Comparison of ENCODE assay signal across 22 cellular contexts in the genomic region with DNA sequence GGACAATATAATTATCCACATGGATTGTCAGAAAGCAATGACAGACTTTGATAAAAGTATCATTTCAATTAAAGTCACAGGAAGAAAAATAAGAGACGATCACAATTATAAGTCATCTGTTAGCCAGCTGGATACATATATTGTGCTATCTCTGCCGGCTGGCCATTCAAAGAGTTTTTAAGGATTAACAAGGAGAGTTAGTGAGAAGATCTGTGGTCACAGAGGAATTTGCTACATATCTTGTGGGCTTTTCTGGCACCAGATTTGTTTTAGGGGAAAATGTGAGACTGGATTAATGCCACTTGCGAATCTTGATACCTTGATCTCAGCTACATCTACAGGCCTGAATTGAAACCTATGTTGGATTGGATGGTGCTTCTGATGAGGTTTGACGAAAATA.
DNase-seq lines count a peak whose midpoint lies in the region; ATAC-seq, FAIRE-seq and TF ChIP-seq lines count a peak whose summit lies in the region.
"Had no signal": no experiment of that assay in that cellular context is flagged by ENCODE, and none has a peak within 500 bp of the region (broad histone marks: within the 10 kb centered on the region; RNA-seq: fewer than 3 reads in every experiment).

No MANE protein-coding gene starts in this region.

- no peak for ATAC-seq in GM21529 (IDR thresholded peaks at IDR 0.05; ENCODE audit: unreplicated experiment)
- ATAC-seq: A549; activated T-cell treated with anti-CD3 and anti-CD28 coated beads, Interleukin-2, amount 50 U/mL, for 72 hours; right cardiac atrium had no signal

- H3K4me2 ChIP-seq in mammary epithelial cell (ENCODE audit: insufficient read depth, low read depth, low read length) (no peak overlapping the region), SK-N-SH (no peak overlapping the region)
- H3K4me2 ChIP-seq: A549 had no signal

- BruUV-seq in mammary epithelial cell (replicated peaks; lab: Mats Ljungman, UMichigan), result no TSS peak

- CTCF ChIA-PET in mammary epithelial cell (lab: Charles Lee; ENCODE audit: low non-redundant PET), result no interaction called here
- CTCF ChIA-PET in SK-N-SH (lab: Yijun Ruan, JAX), result interaction anchor here (1.7 kb wide), 1 partner anchor 70 kb away, joined by 4 read pairs; no protein-coding TSS in a partner anchor

- H3K27me3 ChIP-seq in mammary epithelial cell (ENCODE audit: insufficient read depth, low read length) (no peaks in the 10 kb centered on the region), breast epithelium (no peaks in the 10 kb centered on the region), SK-N-SH (ENCODE audit: insufficient read depth) (no peaks in the 10 kb centered on the region), BE2C (no peaks in the 10 kb centered on the region)
- H3K27me3 ChIP-seq: dorsolateral prefrontal cortex, esophagus squamous epithelium, testis had no signal

- H3K9me3 ChIP-seq in mammary epithelial cell (replicated peaks; ENCODE audit: insufficient read depth, low read length) (no peaks in the 10 kb centered on the region), breast epithelium (no peaks in the 10 kb centered on the region), SK-N-SH (no peaks in the 10 kb centered on the region), BE2C (no peaks in the 10 kb centered on the region)
- H3K9me3 ChIP-seq: A549, esophagus squamous epithelium, testis had no signal

- peaks cover 24% of the 10 kb centered on the region for H3F3A ChIP-seq in SK-N-SH (replicated peaks; ENCODE audit: insufficient read depth)

- H3K4me3 ChIP-seq in mammary epithelial cell (replicated peaks in 1 of 3; ENCODE audit: insufficient read depth in 1 of 3, low read depth in 2 of 3, low read length in 3 of 3) (no peak overlapping the region), breast epithelium (no peak overlapping the region), SK-N-SH (ENCODE audit: low read depth in 2 of 2, low read length in 1 of 2) (no peak overlapping the region), BE2C (ENCODE audit: low read depth, low read length) (no peak overlapping the region)
- H3K4me3 ChIP-seq: A549, dorsolateral prefrontal cortex, esophagus squamous epithelium, testis had no signal

- DNase-seq in mammary epithelial cell (peak; percentile 41), breast epithelium (ENCODE audit: low spot score in 2 of 2) (no peak), SK-N-SH (no peak), fibroblast of peridontal ligament (ENCODE audit: extremely low read depth) (peak; percentile 93), urothelium cell line (ENCODE audit: low spot score) (peak; percentile 48), BE2C (no peak), GM19239 (ENCODE audit: insufficient read length, low spot score) (no peak)
- DNase-seq: activated CD4-positive, alpha-beta memory T cell treated with anti-CD3 and anti-CD28 coated beads for 36 hours; activated T-cell treated with anti-CD3 and anti-CD28 coated beads, Interleukin-2, amount 50 U/mL, for 72 hours; aorta; dorsolateral prefrontal cortex; esophagus squamous epithelium; H9; KG1; NCI-H1436; NCI-H446; right cardiac atrium; SIG-M5; testis had no signal

- no peak for FAIRE-seq in urothelium cell line (lab: Jason Lieb, UNC)
- FAIRE-seq in GM19239 (lab: Jason Lieb, UNC), result no peak
- FAIRE-seq: A549, TTC549 had no signal

- TF ChIP-seq RAD21 in SK-N-SH (IDR thresholded peaks at IDR 0.05; ENCODE audit: low read length), result no peak

- 23% methylated on average over 4 of the region's 4 CpGs for WGBS in mammary epithelial cell (ENCODE audit: low coverage, missing lambda C conversion rate)
- WGBS in SK-N-SH (ENCODE audit: low lambda C conversion rate), result 34% methylated on average over 4 of the region's 4 CpGs

- H3K36me3 ChIP-seq in mammary epithelial cell (ENCODE audit: insufficient read depth, low read length), result no peaks in the 10 kb centered on the region
- H3K36me3 ChIP-seq in breast epithelium, result no peaks in the 10 kb centered on the region
- H3K36me3 ChIP-seq in SK-N-SH (replicated peaks in 1 of 2; ENCODE audit: control insufficient read depth in 1 of 2, insufficient read depth in 2 of 2, low read length in 1 of 2), result no peaks in the 10 kb centered on the region
- H3K36me3 ChIP-seq in BE2C, result no peaks in the 10 kb centered on the region
- H3K36me3 ChIP-seq: esophagus squamous epithelium had no signal

- H4K20me1 ChIP-seq in mammary epithelial cell (ENCODE audit: insufficient read depth, low read length) (no peaks in the 10 kb centered on the region), SK-N-SH (ENCODE audit: insufficient read depth) (no peaks in the 10 kb centered on the region)

- TF ChIP-seq EP300 in SK-N-SH (IDR thresholded peaks at IDR 0.05; ENCODE audit: borderline replicate concordance in 1 of 2, low read depth in 1 of 2, low read length in 1 of 2), result peak in 1 of 2 experiments; percentile 68; a peak in 1 of 4 replicates

- no peaks in the 10 kb centered on the region for H3K79me2 ChIP-seq in mammary epithelial cell (ENCODE audit: insufficient read depth, low read length)
- no peaks in the 10 kb centered on the region for H3K79me2 ChIP-seq in SK-N-SH (ENCODE audit: insufficient read depth)

- TF ChIP-seq POLR2A in breast epithelium (IDR thresholded peaks at IDR 0.05), result no peak

- in situ Hi-C loops in mammary epithelial cell (cut with MboI; ENCODE audit: low sequenced_read_pairs in 2 of 2), result no loop called here

- no peaks in the 10 kb centered on the region for H3K9me2 ChIP-seq in SK-N-SH

- TF ChIP-seq CTCF in mammary epithelial cell (conservative IDR thresholded peaks at IDR 0.05 in 1 of 2, IDR thresholded peaks at IDR 0.05 in 1 of 2; ENCODE audit: extremely low read depth in 1 of 2, insufficient read depth in 1 of 2, low read depth in 1 of 2, low read length in 2 of 2) (no peak), breast epithelium (IDR thresholded peaks at IDR 0.05) (no peak), SK-N-SH (IDR thresholded peaks at IDR 0.05) (no peak), BE2C (IDR thresholded peaks at IDR 0.05; ENCODE audit: low read depth, low read length) (no peak)

- POLR2A ChIA-PET in SK-N-SH (lab: Yijun Ruan, JAX), result no interaction called here

- dilution Hi-C loops in mammary epithelial cell (cut with HindIII; ENCODE audit: low sequenced_read_pairs), result no loop called here

- H3K9ac ChIP-seq in mammary epithelial cell (ENCODE audit: insufficient read depth, low read length) (no peak overlapping the region), SK-N-SH (no peak overlapping the region)

- peaks cover 9% of the 10 kb centered on the region for H3K4me1 ChIP-seq in mammary epithelial cell (ENCODE audit: insufficient read depth, low read length)
- H3K4me1 ChIP-seq in breast epithelium, result no peaks in the 10 kb centered on the region
- H3K4me1 ChIP-seq in SK-N-SH (ENCODE audit: control insufficient read depth in 1 of 2, insufficient read depth in 2 of 2, low read depth in 1 of 2, low read length in 1 of 2), result peaks cover 15 to 18% of the 10 kb centered on the region in 2 experiments
- no peaks in the 10 kb centered on the region for H3K4me1 ChIP-seq in BE2C
- H3K4me1 ChIP-seq: A549, esophagus squamous epithelium, testis had no signal

- intact Hi-C loops in mammary epithelial cell (cut with micrococcal nuclease), result no loop called here
- intact Hi-C loops in breast epithelium (cut with DNase I; ENCODE audit: low total_unique reads), result no loop called here

- peak overlapping the region; percentile 55 for H2AFZ ChIP-seq in mammary epithelial cell (ENCODE audit: low read depth, low read length)
- peak overlapping the region; percentile 26; the same call in 1 of the 2 replicates for H2AFZ ChIP-seq in SK-N-SH (ENCODE audit: low read depth)

- no peak overlapping the region for H3K27ac ChIP-seq in mammary epithelial cell (ENCODE audit: insufficient read depth, low read depth, low read length)
- H3K27ac ChIP-seq in breast epithelium, result no peak overlapping the region
- peak overlapping the region in 1 of 2 experiments; percentile 64; a peak in 3 of 4 replicates for H3K27ac ChIP-seq in SK-N-SH (ENCODE audit: low read depth in 2 of 2, low read length in 1 of 2)
- H3K27ac ChIP-seq: A549, dorsolateral prefrontal cortex, esophagus squamous epithelium, testis had no signal

TF ChIP-seq in SK-N-SH, 30 proteins besides CTCF, POLR2A, EP300 and RAD21:
- TF ChIP-seq JUND (IDR thresholded peaks at IDR 0.05), result peak; percentile 35; the same call in 1 of the 2 replicates
- TF ChIP-seq TCF12 (IDR thresholded peaks at IDR 0.05), result peak; percentile 97
- TF ChIP-seq, protein P1, sequence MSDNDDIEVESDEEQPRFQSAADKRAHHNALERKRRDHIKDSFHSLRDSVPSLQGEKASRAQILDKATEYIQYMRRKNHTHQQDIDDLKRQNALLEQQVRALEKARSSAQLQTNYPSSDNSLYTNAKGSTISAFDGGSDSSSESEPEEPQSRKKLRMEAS (IDR thresholded peaks at IDR 0.05; ENCODE audit: low read depth), result no peak
- TF ChIP-seq, protein P2, sequence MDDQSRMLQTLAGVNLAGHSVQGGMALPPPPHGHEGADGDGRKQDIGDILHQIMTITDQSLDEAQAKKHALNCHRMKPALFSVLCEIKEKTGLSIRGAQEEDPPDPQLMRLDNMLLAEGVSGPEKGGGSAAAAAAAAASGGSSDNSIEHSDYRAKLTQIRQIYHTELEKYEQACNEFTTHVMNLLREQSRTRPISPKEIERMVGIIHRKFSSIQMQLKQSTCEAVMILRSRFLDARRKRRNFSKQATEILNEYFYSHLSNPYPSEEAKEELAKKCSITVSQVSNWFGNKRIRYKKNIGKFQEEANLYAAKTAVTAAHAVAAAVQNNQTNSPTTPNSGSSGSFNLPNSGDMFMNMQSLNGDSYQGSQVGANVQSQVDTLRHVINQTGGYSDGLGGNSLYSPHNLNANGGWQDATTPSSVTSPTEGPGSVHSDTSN (IDR thresholded peaks at IDR 0.05), result peak; percentile 85
- peak; percentile 38; the same call in 1 of the 2 replicates for TF ChIP-seq RXRA (IDR thresholded peaks at IDR 0.05; ENCODE audit: borderline replicate concordance, low read depth)
- no peak for TF ChIP-seq MEF2A (IDR thresholded peaks at IDR 0.05; ENCODE audit: borderline replicate concordance, low read depth)
- TF ChIP-seq TEAD4 (IDR thresholded peaks at IDR 0.05; ENCODE audit: borderline replicate concordance, insufficient read depth), result peak; percentile 63; the same call in 1 of the 2 replicates
- TF ChIP-seq NFIC (IDR thresholded peaks at IDR 0.05; ENCODE audit: borderline replicate concordance), result peak; percentile 83

Comparison
In these comparisons a context has a peak if more than half of its experiments do, and no peak if none do; other contexts are left out.
1. DNase-seq: peak in mammary epithelial cell (single experiment), fibroblast of peridontal ligament (single experiment) and urothelium cell line (single experiment); none in breast epithelium (0 of 2), SK-N-SH (single experiment), BE2C (single experiment) and GM19239 (single experiment).